Comparison of ENCODE assay signal across 28 cellular contexts in the genomic region with DNA sequence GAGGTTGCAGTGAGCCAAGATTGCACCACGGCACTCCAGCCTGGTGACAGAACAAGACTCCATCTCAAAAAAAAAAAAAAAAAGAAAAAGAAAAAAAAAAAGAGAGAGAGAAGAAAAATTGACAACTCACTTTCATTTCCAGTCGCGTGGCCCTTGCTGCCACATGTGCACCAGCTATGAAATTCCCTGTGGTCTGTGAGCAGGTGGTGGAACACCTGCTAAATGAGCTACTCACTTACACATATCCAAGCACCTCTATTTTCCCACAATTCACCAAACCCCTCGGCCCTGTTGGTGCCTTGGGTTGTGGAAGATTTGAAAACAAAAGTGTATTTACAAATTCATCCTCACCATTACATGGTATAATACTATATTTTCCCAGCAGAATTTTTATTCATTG.
DNase-seq lines count a peak whose midpoint lies in the region; ATAC-seq and TF ChIP-seq lines count a peak whose summit lies in the region.
"Had no signal": no experiment of that assay in that cellular context is flagged by ENCODE, and none has a peak within 500 bp of the region (broad histone marks: within the 10 kb centered on the region; RNA-seq: fewer than 3 reads in every experiment).

No MANE protein-coding gene starts in this region.

- TF ChIP-seq CTCF in OCI-LY1 (IDR thresholded peaks at IDR 0.05; ENCODE audit: low read length) = no peak
- TF ChIP-seq CTCF in OCI-LY7 (conservative IDR thresholded peaks at IDR 0.05; ENCODE audit: low read length) = no peak
- no peak for TF ChIP-seq CTCF in upper lobe of left lung (IDR thresholded peaks at IDR 0.05)

- DNase-seq in activated naive CD4-positive, alpha-beta T cell treated with anti-CD3 and anti-CD28 coated beads for 36 hours = peak; percentile 56
- DNase-seq in activated naive CD4-positive, alpha-beta T cell (lab: John Stamatoyannopoulos, UW) = no peak
- no peak for DNase-seq in naive thymus-derived CD8-positive, alpha-beta T cell
- no peak for DNase-seq in DMS79 (lab: John Stamatoyannopoulos, UW)
- DNase-seq in OCI-LY7 (ENCODE audit: low spot score) = no peak
- DNase-seq in upper lobe of left lung = no peak
- DNase-seq: DMS53; foreskin keratinocyte; kidney; NCI-H2029 treated with DMSO at 0.1 percent for 48 hours; NCI-H446 treated with DMSO at 0.1 percent for 48 hours; ovary; PC-3; retina; stimulated activated CD4-positive, alpha-beta T cell treated with anti-CD3 and anti-CD28 coated beads, Interleukin-1b, Interleukin-23, amount 100 ng/mL, for 48 hours; T-helper 9 cell; transverse colon had no signal

- H3K4me3 Mint-ChIP-seq in activated naive CD4-positive, alpha-beta T cell treated with anti-CD3 and anti-CD28 coated beads for 36 hours = no peak overlapping the region
- H3K4me3 Mint-ChIP-seq in naive thymus-derived CD8-positive, alpha-beta T cell = no peak overlapping the region
- H3K4me3 Mint-ChIP-seq: GM23338, nephron, WTC11 had no signal

- H3K4me2 ChIP-seq in OCI-LY1 (ENCODE audit: low read length) (no peak overlapping the region), OCI-LY7 (ENCODE audit: low read length) (no peak overlapping the region)
- H3K4me2 ChIP-seq: GM23338, smooth muscle cell had no signal

- CTCF ChIA-PET in activated naive CD4-positive, alpha-beta T cell treated with anti-CD3 and anti-CD28 coated beads for 36 hours (lab: Charles Lee) = interaction anchor here (0.6 to 3.7 kb wide), 4 partner anchors 11 to 223 kb away, joined by 3 to 17 read pairs (median 10); no protein-coding TSS in a partner anchor
- CTCF ChIA-PET in OCI-LY7 (lab: Charles Lee; ENCODE audit: unreplicated experiment) = no interaction called here

- H4K20me1 ChIP-seq in OCI-LY1 (ENCODE audit: insufficient read depth, low read length) = no peaks in the 10 kb centered on the region
- no peaks in the 10 kb centered on the region for H4K20me1 ChIP-seq in OCI-LY7 (ENCODE audit: insufficient read depth, low read length)

- H3K27ac Mint-ChIP-seq in activated naive CD4-positive, alpha-beta T cell treated with anti-CD3 and anti-CD28 coated beads for 36 hours = no peak overlapping the region
- H3K27ac Mint-ChIP-seq in naive thymus-derived CD8-positive, alpha-beta T cell = peak overlapping the region in 7 of 10 donors; percentile 44 to 78 (median 61)
- H3K27ac Mint-ChIP-seq: activated naive CD4-positive, alpha-beta T cell treated with anti-CD3 and anti-CD28 coated beads, Interleukin-2, amount 50 U/mL, for 72 hours; GM23338; nephron; WTC11 had no signal

- H3F3A ChIP-seq in OCI-LY1 (ENCODE audit: insufficient read depth, low read length) = no peaks in the 10 kb centered on the region

- no peaks in the 10 kb centered on the region for H3K27me3 Mint-ChIP-seq in activated naive CD4-positive, alpha-beta T cell treated with anti-CD3 and anti-CD28 coated beads for 36 hours (ENCODE audit: low read depth)
- H3K27me3 Mint-ChIP-seq in naive thymus-derived CD8-positive, alpha-beta T cell = no peaks in the 10 kb centered on the region

- no peak overlapping the region for H3K27ac ChIP-seq in OCI-LY1 (ENCODE audit: low read depth, low read length, poor library complexity, severe bottlenecking)
- H3K27ac ChIP-seq in OCI-LY7 (ENCODE audit: low read depth, low read length, poor library complexity, severe bottlenecking) = no peak overlapping the region
- peak overlapping the region in 1 of 4 donors; percentile 23 for H3K27ac ChIP-seq in upper lobe of left lung
- H3K27ac ChIP-seq: cardiac muscle cell, coronary artery, foreskin keratinocyte, ovary, transverse colon had no signal

- ATAC-seq in HG02642 (IDR thresholded peaks at IDR 0.05; ENCODE audit: poor library complexity, unreplicated experiment) (peak; percentile 52), upper lobe of left lung (ENCODE audit: low FRiP score in 2 of 2) (no peak)
- ATAC-seq in naive thymus-derived CD8-positive, alpha-beta T cell = no peak
- ATAC-seq: activated naive CD4-positive, alpha-beta T cell treated with anti-CD3 and anti-CD28 coated beads, Interleukin-2, amount 50 U/mL, for 72 hours; esophagus mucosa; foreskin keratinocyte; GM23338; PC-3; WTC11 had no signal

- H3K36me3 Mint-ChIP-seq in activated naive CD4-positive, alpha-beta T cell treated with anti-CD3 and anti-CD28 coated beads for 36 hours (ENCODE audit: low read depth) = peaks cover 11% of the 10 kb centered on the region
- H3K36me3 Mint-ChIP-seq in naive thymus-derived CD8-positive, alpha-beta T cell = peaks cover 0 to 8% (median 7%) of the 10 kb centered on the region in 3 donors

- H3K4me1 ChIP-seq in OCI-LY1 (ENCODE audit: insufficient read depth, low read length, severe bottlenecking) (peaks cover 9% of the 10 kb centered on the region), OCI-LY7 (ENCODE audit: insufficient read depth, low read length, poor library complexity, severe bottlenecking) (peaks cover 10% of the 10 kb centered on the region), upper lobe of left lung (peaks cover 16 to 27% (median 24%) of the 10 kb centered on the region in 4 donors)
- H3K4me1 ChIP-seq: foreskin keratinocyte had no signal

- H2AFZ ChIP-seq in OCI-LY1 (ENCODE audit: low read length) (0 out of 2 replicates have a peak overlapping the region, but pooled peaks have one; percentile 34), OCI-LY7 (ENCODE audit: low read length) (no peak overlapping the region)
- H2AFZ ChIP-seq: GM23338 had no signal

- H3K9ac ChIP-seq in OCI-LY1 (ENCODE audit: low read length) = no peak overlapping the region

- no peak for TF ChIP-seq POLR2A in upper lobe of left lung (IDR thresholded peaks at IDR 0.05)

- no peak overlapping the region for H3K4me3 ChIP-seq in OCI-LY1 (ENCODE audit: low read depth, low read length, poor library complexity, severe bottlenecking)
- no peak overlapping the region for H3K4me3 ChIP-seq in OCI-LY7 (ENCODE audit: low read depth, low read length, poor library complexity, severe bottlenecking)
- no peak overlapping the region for H3K4me3 ChIP-seq in upper lobe of left lung
- H3K4me3 ChIP-seq: cardiac muscle cell, coronary artery, GM23338, heart left ventricle, ovary, smooth muscle cell, transverse colon had no signal

- no peaks in the 10 kb centered on the region for H3K9me3 ChIP-seq in OCI-LY1 (ENCODE audit: low read length)
- no peaks in the 10 kb centered on the region for H3K9me3 ChIP-seq in OCI-LY7 (ENCODE audit: low read length)
- H3K9me3 ChIP-seq in upper lobe of left lung = no peaks in the 10 kb centered on the region
- H3K9me3 ChIP-seq: heart left ventricle, ovary, transverse colon had no signal

- no peaks in the 10 kb centered on the region for H3K27me3 ChIP-seq in OCI-LY1 (ENCODE audit: insufficient read depth, low read length)
- no peaks in the 10 kb centered on the region for H3K27me3 ChIP-seq in upper lobe of left lung
- H3K27me3 ChIP-seq: cardiac muscle cell, foreskin keratinocyte, heart left ventricle, ovary, transverse colon had no signal

- intact Hi-C loops in activated naive CD4-positive, alpha-beta T cell treated with anti-CD3 and anti-CD28 coated beads for 36 hours (cut with micrococcal nuclease) = no loop called here
- intact Hi-C loops in OCI-LY7 (cut with micrococcal nuclease; ENCODE audit: unreplicated experiment) = no loop called here

- BruUV-seq in OCI-LY7 (replicated peaks; lab: Mats Ljungman, UMichigan) = no TSS peak

- 82 to 92% methylated on average over 4 of the region's 4 CpGs for WGBS in upper lobe of left lung, 2 donors

- no peak for TF ChIP-seq EP300 in upper lobe of left lung (IDR thresholded peaks at IDR 0.05)

- POLR2A ChIA-PET in naive thymus-derived CD8-positive, alpha-beta T cell (lab: Charles Lee) = interaction anchor here (0.6 to 2.9 kb wide), 5 partner anchors 8 to 145 kb away, joined by 3 to 17 read pairs (median 3); no protein-coding TSS in a partner anchor
- POLR2A ChIA-PET in OCI-LY7 (lab: Charles Lee) = interaction anchor here (0.5 to 0.7 kb wide), 4 partner anchors 275 to 1199 kb away, joined by 3 to 6 read pairs (median 3); no protein-coding TSS in a partner anchor

- H3K36me3 ChIP-seq in OCI-LY1 (ENCODE audit: insufficient read depth, low read length) (no peaks in the 10 kb centered on the region), OCI-LY7 (ENCODE audit: insufficient read depth, low read length) (no peaks in the 10 kb centered on the region), upper lobe of left lung (no peaks in the 10 kb centered on the region)
- H3K36me3 ChIP-seq: cardiac muscle cell, heart left ventricle, ovary, transverse colon had no signal

- H3K4me1 Mint-ChIP-seq in activated naive CD4-positive, alpha-beta T cell treated with anti-CD3 and anti-CD28 coated beads for 36 hours (ENCODE audit: low read depth) = peaks cover 47% of the 10 kb centered on the region
- H3K4me1 Mint-ChIP-seq in naive thymus-derived CD8-positive, alpha-beta T cell = peaks cover 9 to 32% (median 25%) of the 10 kb centered on the region in 4 donors

- no peaks in the 10 kb centered on the region for H3K9me2 ChIP-seq in OCI-LY1 (ENCODE audit: low read depth, low read length)
- no peaks in the 10 kb centered on the region for H3K9me2 ChIP-seq in OCI-LY7 (ENCODE audit: insufficient read depth, low read length)

- H3K79me2 ChIP-seq in OCI-LY1 (ENCODE audit: insufficient read depth, low read length) (no peaks in the 10 kb centered on the region), OCI-LY7 (ENCODE audit: insufficient read depth, low read depth, low read length) (no peaks in the 10 kb centered on the region)

- peaks cover 16% of the 10 kb centered on the region for H3K9me3 Mint-ChIP-seq in activated naive CD4-positive, alpha-beta T cell treated with anti-CD3 and anti-CD28 coated beads for 36 hours
- peaks cover 0 to 9% (median 2%) of the 10 kb centered on the region in 9 donors for H3K9me3 Mint-ChIP-seq in naive thymus-derived CD8-positive, alpha-beta T cell
- H3K9me3 Mint-ChIP-seq: nephron had no signal
